Comparison of ENCODE assay signal across 1 cellular context in the genomic region with DNA sequence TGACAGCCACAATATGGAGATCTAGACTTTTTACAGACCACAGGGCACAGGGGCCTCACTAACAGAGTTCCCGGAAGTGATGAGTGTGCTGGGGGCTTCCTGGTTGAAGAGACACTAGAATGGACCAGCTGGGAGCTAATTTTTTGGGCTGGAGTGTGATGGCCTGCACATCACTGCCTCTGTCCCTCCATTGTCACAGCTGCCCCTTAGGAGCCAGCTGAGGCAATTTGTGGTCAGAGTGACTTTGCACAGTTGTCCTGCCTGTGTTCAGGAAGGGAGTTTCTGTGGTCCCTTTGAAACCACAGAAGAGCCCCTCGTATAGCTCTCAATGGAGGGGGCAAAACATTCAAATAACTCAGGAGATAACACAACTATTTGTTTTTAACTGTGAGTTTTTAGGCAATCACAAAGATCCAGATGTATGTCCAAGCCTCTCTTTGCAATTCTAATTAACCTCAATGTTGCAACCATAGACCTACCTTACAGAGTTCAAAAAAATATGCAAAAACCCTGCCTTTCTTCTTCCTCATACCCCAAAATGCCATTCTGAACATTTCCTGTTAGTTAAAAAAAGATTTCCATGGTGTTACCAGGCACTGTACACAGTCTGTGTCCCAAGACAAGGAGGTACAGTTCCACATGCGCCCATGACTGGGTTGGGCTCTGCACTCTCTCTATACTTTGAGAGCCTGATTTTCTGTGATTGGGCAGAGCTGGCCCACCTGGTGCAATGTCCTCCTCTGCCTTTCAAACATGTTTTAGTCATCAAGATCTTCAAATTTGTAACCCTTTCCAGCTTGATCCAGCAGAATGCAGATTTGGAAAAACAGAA.
TF ChIP-seq lines count a peak whose summit lies in the region.

No MANE protein-coding gene starts in this region.

TF ChIP-seq in IMR-90, 13 proteins besides CTCF, POLR2A, EP300 and RAD21 (continued from another document):
- TF ChIP-seq FOS (IDR thresholded peaks at IDR 0.05; ENCODE audit: low read depth, low read length) (no peak), NFE2L2 (IDR thresholded peaks at IDR 0.05; ENCODE audit: low read depth, low read length) (no peak), CHD1 (IDR thresholded peaks at IDR 0.05; ENCODE audit: low read depth, low read length) (no peak), SMC3 (IDR thresholded peaks at IDR 0.05; ENCODE audit: low read depth, low read length) (no peak)
- TF ChIP-seq, protein P1, sequence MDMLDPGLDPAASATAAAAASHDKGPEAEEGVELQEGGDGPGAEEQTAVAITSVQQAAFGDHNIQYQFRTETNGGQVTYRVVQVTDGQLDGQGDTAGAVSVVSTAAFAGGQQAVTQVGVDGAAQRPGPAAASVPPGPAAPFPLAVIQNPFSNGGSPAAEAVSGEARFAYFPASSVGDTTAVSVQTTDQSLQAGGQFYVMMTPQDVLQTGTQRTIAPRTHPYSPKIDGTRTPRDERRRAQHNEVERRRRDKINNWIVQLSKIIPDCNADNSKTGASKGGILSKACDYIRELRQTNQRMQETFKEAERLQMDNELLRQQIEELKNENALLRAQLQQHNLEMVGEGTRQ (IDR thresholded peaks at IDR 0.05; ENCODE audit: low read depth, low read length): no peak
